17 cellular contexts compared by ENCODE assay signal in the genomic region with DNA sequence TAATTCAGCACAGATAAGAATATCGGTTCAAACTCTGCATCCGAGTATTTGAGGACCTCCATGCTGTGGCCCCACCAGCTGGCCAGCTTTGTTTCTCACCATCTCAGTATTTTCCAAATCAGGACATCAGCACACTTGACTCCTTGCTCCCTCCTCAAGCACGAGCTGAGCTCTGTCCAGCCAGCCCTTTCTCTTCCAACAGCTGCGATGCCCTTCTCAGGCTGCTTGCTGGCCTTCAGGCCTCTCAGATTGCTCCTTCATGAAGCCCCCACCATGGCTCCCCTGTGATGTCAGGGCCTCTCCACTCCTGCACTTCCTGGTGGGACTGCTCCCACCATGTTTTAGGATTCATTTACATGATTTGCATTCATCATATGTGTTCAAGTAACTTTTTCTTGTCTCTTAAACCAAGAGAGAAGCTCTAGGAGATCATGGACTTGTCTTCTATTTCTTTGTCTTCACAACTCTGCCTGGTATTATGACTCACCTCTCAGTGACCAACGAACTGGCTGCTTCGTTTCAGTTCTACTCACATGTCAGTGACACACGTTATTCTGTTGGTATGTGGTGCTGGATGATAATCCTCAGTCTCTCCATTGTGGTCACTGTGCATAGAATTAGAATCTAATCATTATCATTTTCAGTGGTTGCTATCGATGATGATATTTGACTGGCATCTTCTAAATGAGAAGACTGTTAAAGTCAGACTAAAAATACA.
DNase-seq lines count a peak whose midpoint lies in the region; ATAC-seq and TF ChIP-seq lines count a peak whose summit lies in the region.
"Had no signal": no experiment of that assay in that cellular context is flagged by ENCODE, and none has a peak within 500 bp of the region (broad histone marks: within the 10 kb centered on the region; RNA-seq: fewer than 3 reads in every experiment).

No MANE protein-coding gene starts in this region.

- H4K20me1 ChIP-seq in osteoblast (ENCODE audit: insufficient read depth, low read length): no peaks in the 10 kb centered on the region

- ATAC-seq in GM21723 (IDR thresholded peaks at IDR 0.05; ENCODE audit: unreplicated experiment) (no peak), HG03354 (IDR thresholded peaks at IDR 0.05; ENCODE audit: poor library complexity, severe bottlenecking, unreplicated experiment) (no peak)
- ATAC-seq: stimulated activated naive CD8-positive, alpha-beta T cell treated with anti-CD3 and anti-CD28 coated beads, Interleukin-15, amount 100 ng/mL, for 72 hours had no signal

- TF ChIP-seq CTCF in epithelial cell of esophagus (IDR thresholded peaks at IDR 0.05; ENCODE audit: insufficient read depth, low read depth, low read length, missing control alignments) (no peak), osteoblast (IDR thresholded peaks at IDR 0.05; ENCODE audit: extremely low read depth, low read depth, low read length) (no peak)

- peak; percentile 73 for DNase-seq in EH (ENCODE audit: low read depth)
- DNase-seq in MG63: peak; percentile 57
- peak; percentile 80 for DNase-seq in epithelial cell of esophagus (ENCODE audit: low read depth)
- DNase-seq in osteoblast (ENCODE audit: insufficient read length, low spot score, missing footprints): peak; percentile 93
- no peak for DNase-seq in central memory CD4-positive, alpha-beta T cell
- no peak for DNase-seq in SW 1271 (lab: John Stamatoyannopoulos, UW)
- DNase-seq: activated B cell treated with CpG ODN at 0.5 μM for 24 hours; activated CD8-positive, alpha-beta memory T cell treated with anti-CD3 and anti-CD28 coated beads, Interleukin-2, amount 50 U/mL, for 48 hours; activated naive CD8-positive, alpha-beta T cell treated with anti-CD3 and anti-CD28 coated beads for 36 hours; CD4-positive, alpha-beta T cell; cortex of kidney; Kasumi-1; kidney; stimulated activated naive CD8-positive, alpha-beta T cell treated with anti-CD3 and anti-CD28 coated beads, Interleukin-15, amount 100 ng/mL, for 72 hours had no signal

- H3K4me2 ChIP-seq in osteoblast (ENCODE audit: insufficient read depth, low read length): peak overlapping the region; percentile 5

- H3K36me3 ChIP-seq in MG63 (no peaks in the 10 kb centered on the region), osteoblast (ENCODE audit: insufficient read depth, low read length) (no peaks in the 10 kb centered on the region)
- H3K36me3 ChIP-seq: SJSA1 had no signal

- H3K9me3 ChIP-seq in MG63 (no peaks in the 10 kb centered on the region), osteoblast (ENCODE audit: low read depth, low read length) (no peaks in the 10 kb centered on the region)
- H3K9me3 ChIP-seq: SJSA1 had no signal

- H3K4me1 ChIP-seq in osteoblast (ENCODE audit: insufficient read depth, low read length): peaks cover 6% of the 10 kb centered on the region

- H3K27me3 ChIP-seq in MG63 (no peaks in the 10 kb centered on the region), osteoblast (ENCODE audit: insufficient read depth, low read length) (no peaks in the 10 kb centered on the region)
- H3K27me3 ChIP-seq: SJSA1 had no signal

- no peak overlapping the region for H3K4me3 ChIP-seq in MG63
- no peak overlapping the region for H3K4me3 ChIP-seq in epithelial cell of esophagus (ENCODE audit: low read length)
- H3K4me3 ChIP-seq in osteoblast (ENCODE audit: insufficient read depth, low read length): no peak overlapping the region
- H3K4me3 ChIP-seq: SJSA1 had no signal

- no peak overlapping the region for H3K27ac ChIP-seq in osteoblast (ENCODE audit: low read depth, low read length)
- H3K27ac ChIP-seq: SJSA1 had no signal

- H3K79me2 ChIP-seq in osteoblast (ENCODE audit: insufficient read depth, low read length): no peaks in the 10 kb centered on the region

- peak overlapping the region; percentile 36 for H2AFZ ChIP-seq in osteoblast (ENCODE audit: low read length)

Comparison
In these comparisons a context has a peak if more than half of its experiments do, and no peak if none do; other contexts are left out.
1. DNase-seq: peak in EH (single experiment), MG63 (single experiment), epithelial cell of esophagus (single experiment) and osteoblast (single experiment); none in central memory CD4-positive, alpha-beta T cell (single experiment) and SW 1271 (0 of 2).